Comparison of ENCODE assay signal across 8 cellular contexts in the genomic region with DNA sequence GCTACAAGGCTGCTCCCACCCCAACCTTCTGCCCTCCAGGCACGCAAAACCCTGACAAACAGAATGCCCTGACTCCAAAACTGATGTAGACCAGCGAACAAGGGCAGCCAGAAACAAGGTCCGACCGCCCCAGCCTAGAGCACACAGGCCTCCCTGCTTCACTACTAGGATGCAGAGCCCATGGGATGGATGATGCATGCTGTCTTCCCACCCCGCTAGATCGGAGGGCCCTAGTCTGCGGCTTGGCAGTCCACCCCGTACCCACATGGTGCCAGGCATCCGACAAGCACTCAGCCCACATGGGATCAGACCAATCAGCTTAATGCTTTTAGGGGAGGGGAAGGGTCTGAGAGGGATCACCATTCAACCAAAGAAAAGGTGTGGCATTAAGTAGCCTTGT. TPM values are rescaled to one million over a fixed set of nuclear protein-coding genes. Genes with fewer than 3 reads are reported as not detected.
DNase-seq lines count a peak whose midpoint lies in the region; ATAC-seq and TF ChIP-seq lines count a peak whose summit lies in the region.

No MANE protein-coding gene starts in this region.

- DNase-seq in CD4-positive, alpha-beta memory T cell, result no peak
- DNase-seq in OCI-LY7 (ENCODE audit: low spot score) (no peak), posterior vena cava (ENCODE audit: low spot score) (no peak), A172 (ENCODE audit: low spot score) (no peak), NCI-H2107 (lab: John Stamatoyannopoulos, UW) (no peak)
- no peak for DNase-seq in effector memory CD8-positive, alpha-beta T cell

- H2AFZ ChIP-seq in OCI-LY7 (ENCODE audit: low read length) (peak overlapping the region; percentile 20; the same call in 1 of the 2 replicates), neuron (ENCODE audit: low read depth, low read length) (no peak overlapping the region)

- no peak overlapping the region for H3K4me3 ChIP-seq in CD4-positive, alpha-beta memory T cell (ENCODE audit: low read length in 2 of 2)
- H3K4me3 ChIP-seq in OCI-LY7 (ENCODE audit: low read depth, low read length, poor library complexity, severe bottlenecking) (peak overlapping the region; percentile 73), neuron (ENCODE audit: low read length) (peak overlapping the region; percentile 66)

- CTCF ChIA-PET in CD4-positive, alpha-beta memory T cell (lab: Charles Lee; ENCODE audit: partially characterized antibody), result interaction anchor here (1.0 to 7.0 kb wide), 9 partner anchors 15 to 712 kb away, joined by 3 to 65 read pairs (median 4); partner anchors contain the start of genes PATZ1 and PISD
- CTCF ChIA-PET in OCI-LY7 (lab: Charles Lee; ENCODE audit: unreplicated experiment), result interaction anchor here (0.9 kb wide), 1 partner anchor 8 kb away, joined by 3 read pairs; no protein-coding TSS in a partner anchor

- H3K27ac ChIP-seq in CD4-positive, alpha-beta memory T cell (ENCODE audit: low read depth, low read length), result peak overlapping the region; percentile 86
- H3K27ac ChIP-seq in OCI-LY7 (ENCODE audit: low read depth, low read length, poor library complexity, severe bottlenecking), result peak overlapping the region; percentile 93

- no peaks in the 10 kb centered on the region for H3K9me2 ChIP-seq in OCI-LY7 (ENCODE audit: insufficient read depth, low read length)

- peak overlapping the region; percentile 95 for H3K4me2 ChIP-seq in OCI-LY7 (ENCODE audit: low read length)

- no peaks in the 10 kb centered on the region for H3K27me3 ChIP-seq in CD4-positive, alpha-beta memory T cell (ENCODE audit: insufficient read depth, low read length)
- no peaks in the 10 kb centered on the region for H3K27me3 ChIP-seq in neuron (ENCODE audit: insufficient read depth, low read length)

- no peaks in the 10 kb centered on the region for H3K27me3 Mint-ChIP-seq in CD4-positive, alpha-beta memory T cell
- H3K27me3 Mint-ChIP-seq in effector memory CD8-positive, alpha-beta T cell, result no peaks in the 10 kb centered on the region

- TF ChIP-seq CTCF in OCI-LY7 (conservative IDR thresholded peaks at IDR 0.05; ENCODE audit: low read length), result no peak

- no peaks in the 10 kb centered on the region for H3K9me3 ChIP-seq in CD4-positive, alpha-beta memory T cell (ENCODE audit: control insufficient read depth in 1 of 2, low read length in 2 of 2)
- no peaks in the 10 kb centered on the region for H3K9me3 ChIP-seq in OCI-LY7 (ENCODE audit: low read length)
- H3K9me3 ChIP-seq in neuron (ENCODE audit: low read length), result no peaks in the 10 kb centered on the region

- no peaks in the 10 kb centered on the region for H3K36me3 ChIP-seq in CD4-positive, alpha-beta memory T cell (ENCODE audit: insufficient read depth, low read length)
- H3K36me3 ChIP-seq in OCI-LY7 (ENCODE audit: insufficient read depth, low read length), result peaks cover 20% of the 10 kb centered on the region
- H3K36me3 ChIP-seq in neuron (ENCODE audit: insufficient read depth, low read length), result no peaks in the 10 kb centered on the region

- no peaks in the 10 kb centered on the region for H4K20me1 ChIP-seq in OCI-LY7 (ENCODE audit: insufficient read depth, low read length)

- no peak for ATAC-seq in effector memory CD8-positive, alpha-beta T cell (replicated peaks)
- ATAC-seq in HG03045 (IDR thresholded peaks at IDR 0.05; ENCODE audit: unreplicated experiment), result no peak

- peaks cover 42% of the 10 kb centered on the region; the same call in 1 of the 2 replicates for H3K79me2 ChIP-seq in OCI-LY7 (ENCODE audit: insufficient read depth, low read depth, low read length)

- H3K27ac Mint-ChIP-seq in CD4-positive, alpha-beta memory T cell, result peak overlapping the region; percentile 80 to 96 (median 92)
- H3K27ac Mint-ChIP-seq in effector memory CD8-positive, alpha-beta T cell, result peak overlapping the region; percentile 90 to 91

- peaks cover 56% of the 10 kb centered on the region for H3K4me1 ChIP-seq in CD4-positive, alpha-beta memory T cell (ENCODE audit: insufficient read depth, low read length)
- peaks cover 79% of the 10 kb centered on the region for H3K4me1 ChIP-seq in OCI-LY7 (ENCODE audit: insufficient read depth, low read length, poor library complexity, severe bottlenecking)
- H3K4me1 ChIP-seq in neuron (ENCODE audit: insufficient read depth, low read length), result peaks cover 17% of the 10 kb centered on the region

- intact Hi-C loops in CD4-positive, alpha-beta memory T cell (cut with micrococcal nuclease), result loop anchor here (5.0 to 10.0 kb wide), 3 partner anchors 44 to 867 kb away; partner anchors contain the start of gene PIK3IP1
- intact Hi-C loops in OCI-LY7 (cut with micrococcal nuclease; ENCODE audit: unreplicated experiment), result loop anchor here (5.0 kb wide), 3 partner anchors 121 to 339 kb away; partner anchors contain the start of genes DEPDC5, PIK3IP1 and PRR14L
- intact Hi-C loops in posterior vena cava (cut with DNase I), result loop anchor here in 1 of 2 donors (5.0 kb wide), 1 partner anchor 74 kb away; no protein-coding TSS in a partner anchor

- H3K4me3 Mint-ChIP-seq in CD4-positive, alpha-beta memory T cell, result peak overlapping the region; percentile 69 to 79 (median 74)
- H3K4me3 Mint-ChIP-seq in effector memory CD8-positive, alpha-beta T cell, result peak overlapping the region; percentile 84 to 87

- peaks cover 0 to 5% (median 0%) of the 10 kb centered on the region in 8 donors for H3K9me3 Mint-ChIP-seq in CD4-positive, alpha-beta memory T cell
- no peaks in the 10 kb centered on the region for H3K9me3 Mint-ChIP-seq in effector memory CD8-positive, alpha-beta T cell

- peaks cover 21 to 62% (median 40%) of the 10 kb centered on the region in 4 donors for H3K4me1 Mint-ChIP-seq in CD4-positive, alpha-beta memory T cell
- H3K4me1 Mint-ChIP-seq in effector memory CD8-positive, alpha-beta T cell (ENCODE audit: low read depth in 2 of 2), result peaks cover 26 to 30% of the 10 kb centered on the region in 2 donors

- no peaks in the 10 kb centered on the region for H3K36me3 Mint-ChIP-seq in CD4-positive, alpha-beta memory T cell
- peaks cover 18% of the 10 kb centered on the region for H3K36me3 Mint-ChIP-seq in effector memory CD8-positive, alpha-beta T cell (ENCODE audit: insufficient read depth)

- BruUV-seq in OCI-LY7 (replicated peaks; lab: Mats Ljungman, UMichigan), result no TSS peak

- POLR2A ChIA-PET in CD4-positive, alpha-beta memory T cell (lab: Charles Lee; ENCODE audit: partially characterized antibody), result interaction anchor here (0.7 to 2.1 kb wide), 15 partner anchors 15 to 343 kb away, joined by 3 to 23 read pairs (median 3); partner anchors contain the start of genes EIF4ENIF1, PATZ1, PISD and PRR14L
- POLR2A ChIA-PET in OCI-LY7 (lab: Charles Lee), result interaction anchor here (0.9 to 1.8 kb wide), 6 partner anchors 9 to 180 kb away, joined by 3 to 5 read pairs (median 4); no protein-coding TSS in a partner anchor

RNA-seq across cellular contexts. Expression of gene PISD, which starts 30.6 kb away (rescaled TPM):
- total RNA-seq in CD4-positive, alpha-beta memory T cell, result 10 to 100 TPM; 34.3 to 35.4 TPM
- 10 to 100 TPM; 16.7 to 27.3 TPM for polyA plus RNA-seq in CD4-positive, alpha-beta memory T cell
- total RNA-seq in OCI-LY7 (2014; rRNA removed; shearing (Covaris generic)), result 21.5 and 25.7 TPM in 2 replicates
- 39.4 and 51.9 TPM in 2 replicates for total RNA-seq in OCI-LY7 (2022)
- total RNA-seq in posterior vena cava, result 10 to 100 TPM; 38.0 to 44.6 TPM
- total RNA-seq in A172 (2014; rRNA removed; shearing (Covaris generic)), result 24.0 and 28.2 TPM in 2 replicates

Comparison
In these comparisons a context has a peak if more than half of its experiments do, and no peak if none do; other contexts are left out.
1. H3K4me3 ChIP-seq: peak in OCI-LY7 (single experiment) and neuron (single experiment); none in CD4-positive, alpha-beta memory T cell (0 of 2).